Comparison of ENCODE assay signal across 1 cellular context in the genomic region with DNA sequence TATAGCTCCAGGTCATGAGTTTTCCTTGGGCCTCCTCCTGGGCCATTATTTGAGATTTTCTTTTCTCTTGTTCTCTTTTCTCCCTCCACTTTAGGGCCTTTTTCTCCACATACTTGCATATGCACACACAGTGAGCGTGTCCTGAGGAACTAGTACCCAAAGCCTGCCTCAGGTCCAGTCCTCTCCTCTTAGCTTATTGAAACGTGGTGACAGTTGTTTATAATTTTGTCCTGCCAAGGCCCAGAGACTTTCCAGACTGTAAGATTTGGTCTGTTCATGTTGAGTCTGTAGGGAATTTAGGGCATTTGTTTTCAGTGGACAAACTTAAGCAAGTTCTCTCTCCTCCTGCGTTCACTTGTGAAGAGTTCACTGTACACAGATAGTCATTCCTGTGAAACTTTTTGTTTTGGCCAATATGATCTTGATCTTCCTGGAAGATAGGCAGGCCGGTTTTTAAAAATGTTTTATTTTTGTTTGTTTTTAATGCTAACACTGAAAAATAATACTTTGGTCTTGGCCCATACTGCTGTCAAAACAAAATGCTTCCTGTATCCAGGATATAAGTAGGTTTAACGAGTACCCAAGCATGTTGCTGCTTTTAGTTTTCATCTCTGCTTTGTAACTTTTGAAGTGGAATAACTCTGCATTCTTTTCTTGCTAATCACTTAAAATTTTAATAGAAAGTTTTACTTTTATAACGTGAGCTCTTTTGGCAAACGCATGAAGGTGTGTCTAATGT.
TF ChIP-seq lines count a peak whose summit lies in the region.

No MANE protein-coding gene starts in this region.

TF ChIP-seq in HCT116, 20 proteins besides CTCF, POLR2A, EP300 and RAD21:
- no peak for TF ChIP-seq CBX3 (IDR thresholded peaks at IDR 0.05; ENCODE audit: low read depth)
- no peak for TF ChIP-seq ZNF274 (IDR thresholded peaks at IDR 0.05; ENCODE audit: low read depth, low read length)
- TF ChIP-seq EZH2phosphoT487 (IDR thresholded peaks at IDR 0.05; ENCODE audit: borderline replicate concordance): no peak
- TF ChIP-seq TCF7L2 (IDR thresholded peaks at IDR 0.05; ENCODE audit: borderline replicate concordance, extremely low read depth, insufficient read depth, insufficient read length): no peak
- TF ChIP-seq, protein P1, sequence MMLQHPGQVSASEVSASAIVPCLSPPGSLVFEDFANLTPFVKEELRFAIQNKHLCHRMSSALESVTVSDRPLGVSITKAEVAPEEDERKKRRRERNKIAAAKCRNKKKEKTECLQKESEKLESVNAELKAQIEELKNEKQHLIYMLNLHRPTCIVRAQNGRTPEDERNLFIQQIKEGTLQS (IDR thresholded peaks at IDR 0.05): no peak
- no peak for TF ChIP-seq JUND (IDR thresholded peaks at IDR 0.05)
- no peak for TF ChIP-seq ZFX (IDR thresholded peaks at IDR 0.05)
- TF ChIP-seq, protein P2, sequence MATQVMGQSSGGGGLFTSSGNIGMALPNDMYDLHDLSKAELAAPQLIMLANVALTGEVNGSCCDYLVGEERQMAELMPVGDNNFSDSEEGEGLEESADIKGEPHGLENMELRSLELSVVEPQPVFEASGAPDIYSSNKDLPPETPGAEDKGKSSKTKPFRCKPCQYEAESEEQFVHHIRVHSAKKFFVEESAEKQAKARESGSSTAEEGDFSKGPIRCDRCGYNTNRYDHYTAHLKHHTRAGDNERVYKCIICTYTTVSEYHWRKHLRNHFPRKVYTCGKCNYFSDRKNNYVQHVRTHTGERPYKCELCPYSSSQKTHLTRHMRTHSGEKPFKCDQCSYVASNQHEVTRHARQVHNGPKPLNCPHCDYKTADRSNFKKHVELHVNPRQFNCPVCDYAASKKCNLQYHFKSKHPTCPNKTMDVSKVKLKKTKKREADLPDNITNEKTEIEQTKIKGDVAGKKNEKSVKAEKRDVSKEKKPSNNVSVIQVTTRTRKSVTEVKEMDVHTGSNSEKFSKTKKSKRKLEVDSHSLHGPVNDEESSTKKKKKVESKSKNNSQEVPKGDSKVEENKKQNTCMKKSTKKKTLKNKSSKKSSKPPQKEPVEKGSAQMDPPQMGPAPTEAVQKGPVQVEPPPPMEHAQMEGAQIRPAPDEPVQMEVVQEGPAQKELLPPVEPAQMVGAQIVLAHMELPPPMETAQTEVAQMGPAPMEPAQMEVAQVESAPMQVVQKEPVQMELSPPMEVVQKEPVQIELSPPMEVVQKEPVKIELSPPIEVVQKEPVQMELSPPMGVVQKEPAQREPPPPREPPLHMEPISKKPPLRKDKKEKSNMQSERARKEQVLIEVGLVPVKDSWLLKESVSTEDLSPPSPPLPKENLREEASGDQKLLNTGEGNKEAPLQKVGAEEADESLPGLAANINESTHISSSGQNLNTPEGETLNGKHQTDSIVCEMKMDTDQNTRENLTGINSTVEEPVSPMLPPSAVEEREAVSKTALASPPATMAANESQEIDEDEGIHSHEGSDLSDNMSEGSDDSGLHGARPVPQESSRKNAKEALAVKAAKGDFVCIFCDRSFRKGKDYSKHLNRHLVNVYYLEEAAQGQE (IDR thresholded peaks at IDR 0.05; ENCODE audit: low read depth): no peak
- TF ChIP-seq, protein P3, sequence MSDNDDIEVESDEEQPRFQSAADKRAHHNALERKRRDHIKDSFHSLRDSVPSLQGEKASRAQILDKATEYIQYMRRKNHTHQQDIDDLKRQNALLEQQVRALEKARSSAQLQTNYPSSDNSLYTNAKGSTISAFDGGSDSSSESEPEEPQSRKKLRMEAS (IDR thresholded peaks at IDR 0.05): no peak
- TF ChIP-seq, protein P4, sequence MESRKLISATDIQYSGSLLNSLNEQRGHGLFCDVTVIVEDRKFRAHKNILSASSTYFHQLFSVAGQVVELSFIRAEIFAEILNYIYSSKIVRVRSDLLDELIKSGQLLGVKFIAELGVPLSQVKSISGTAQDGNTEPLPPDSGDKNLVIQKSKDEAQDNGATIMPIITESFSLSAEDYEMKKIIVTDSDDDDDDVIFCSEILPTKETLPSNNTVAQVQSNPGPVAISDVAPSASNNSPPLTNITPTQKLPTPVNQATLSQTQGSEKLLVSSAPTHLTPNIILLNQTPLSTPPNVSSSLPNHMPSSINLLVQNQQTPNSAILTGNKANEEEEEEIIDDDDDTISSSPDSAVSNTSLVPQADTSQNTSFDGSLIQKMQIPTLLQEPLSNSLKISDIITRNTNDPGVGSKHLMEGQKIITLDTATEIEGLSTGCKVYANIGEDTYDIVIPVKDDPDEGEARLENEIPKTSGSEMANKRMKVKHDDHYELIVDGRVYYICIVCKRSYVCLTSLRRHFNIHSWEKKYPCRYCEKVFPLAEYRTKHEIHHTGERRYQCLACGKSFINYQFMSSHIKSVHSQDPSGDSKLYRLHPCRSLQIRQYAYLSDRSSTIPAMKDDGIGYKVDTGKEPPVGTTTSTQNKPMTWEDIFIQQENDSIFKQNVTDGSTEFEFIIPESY (IDR thresholded peaks at IDR 0.05; ENCODE audit: extremely low read depth, insufficient replicate concordance, low read length): no peak
- TF ChIP-seq FOSL1 (IDR thresholded peaks at IDR 0.05; ENCODE audit: low read depth): no peak
- no peak for TF ChIP-seq CEBPB (IDR thresholded peaks at IDR 0.05; ENCODE audit: low read depth)
- no peak for TF ChIP-seq YY1 (IDR thresholded peaks at IDR 0.05; ENCODE audit: extremely low read depth, insufficient replicate concordance, low read depth, low read length)
